Comparison of ENCODE assay signal across 22 cellular contexts in the genomic region with DNA sequence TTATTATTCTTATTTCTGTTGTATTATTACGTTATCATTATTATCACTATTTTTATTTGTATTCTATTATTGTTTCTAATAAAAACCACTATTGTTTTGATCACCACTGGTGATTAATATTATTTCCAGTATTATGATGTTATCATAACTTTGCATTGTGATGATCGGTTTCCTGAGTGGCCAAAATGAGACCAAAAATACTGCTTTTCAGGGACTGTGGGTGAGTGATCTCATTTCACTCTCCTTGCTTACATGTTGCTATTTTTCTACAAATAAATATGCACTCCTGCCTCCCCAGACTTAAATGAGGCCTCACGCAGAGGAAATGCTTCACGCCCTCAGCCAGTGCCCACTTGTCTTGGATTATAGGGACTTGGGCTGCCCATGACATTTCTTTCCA.
DNase-seq lines count a peak whose midpoint lies in the region; ATAC-seq and TF ChIP-seq lines count a peak whose summit lies in the region.
"Had no signal": no experiment of that assay in that cellular context is flagged by ENCODE, and none has a peak within 500 bp of the region (broad histone marks: within the 10 kb centered on the region; RNA-seq: fewer than 3 reads in every experiment).

No MANE protein-coding gene starts in this region.

- intact Hi-C loops in MCF 10A (cut with micrococcal nuclease): no loop called here
- intact Hi-C loops in mammary epithelial cell (cut with micrococcal nuclease): no loop called here
- intact Hi-C loops in sigmoid colon (cut with DNase I): no loop called here
- intact Hi-C loops in upper lobe of right lung (cut with DNase I): no loop called here
- intact Hi-C loops in right lobe of liver (cut with DNase I): no loop called here

- H3K4me3 Mint-ChIP-seq in MCF 10A (ENCODE audit: unreplicated experiment) (no peak overlapping the region), endodermal cell (no peak overlapping the region)
- no peak overlapping the region for H3K4me3 Mint-ChIP-seq in T-helper 2 cell treated with Interferon-gamma antibody and Interleukin-4, amounts not matched to agents 5 μg/mL and 100 μg/mL, for 36 hours
- H3K4me3 Mint-ChIP-seq: stimulated activated naive B cell treated with anti-CD40 and anti-IgM and Interleukin-4, amounts not matched to agents 10 μg/mL and 1 μg/mL and 100 μg/mL, for 72 hours had no signal

- H3K4me1 Mint-ChIP-seq in MCF 10A (ENCODE audit: insufficient read depth, unreplicated experiment) (peaks cover 5% of the 10 kb centered on the region), endodermal cell (peaks cover 21% of the 10 kb centered on the region)
- H3K4me1 Mint-ChIP-seq in T-helper 2 cell treated with Interferon-gamma antibody and Interleukin-4, amounts not matched to agents 5 μg/mL and 100 μg/mL, for 36 hours (ENCODE audit: low read depth): peaks cover 2% of the 10 kb centered on the region
- H3K4me1 Mint-ChIP-seq: stimulated activated naive B cell treated with anti-CD40 and anti-IgM and Interleukin-4, amounts not matched to agents 10 μg/mL and 1 μg/mL and 100 μg/mL, for 72 hours had no signal

- BruUV-seq in MCF 10A (replicated peaks; lab: Mats Ljungman, UMichigan) (TSS peak; percentile 7), mammary epithelial cell (replicated peaks; lab: Mats Ljungman, UMichigan) (no TSS peak)

- H3K27ac ChIP-seq in mammary epithelial cell (ENCODE audit: insufficient read depth, low read depth, low read length) (no peak overlapping the region), endodermal cell (ENCODE audit: low read depth, low read length) (no peak overlapping the region), sigmoid colon (peak overlapping the region in 3 of 4 donors; percentile 60 to 80 (median 73)), upper lobe of right lung (peak overlapping the region; percentile 7), right lobe of liver (no peak overlapping the region)
- H3K27ac ChIP-seq: SJCRH30 had no signal

- no peak overlapping the region for H2AFZ ChIP-seq in mammary epithelial cell (ENCODE audit: low read depth, low read length)

- dilution Hi-C loops in mammary epithelial cell (cut with HindIII; ENCODE audit: low sequenced_read_pairs): loop anchor here (5.0 kb wide), 1 partner anchor 33 kb away; no protein-coding TSS in a partner anchor

- H3K9ac ChIP-seq in mammary epithelial cell (ENCODE audit: insufficient read depth, low read length) (no peak overlapping the region), endodermal cell (ENCODE audit: extremely low read depth, low read length, poor library complexity, severe bottlenecking) (no peak overlapping the region)

- H3K4me3 ChIP-seq in mammary epithelial cell (replicated peaks in 1 of 3; ENCODE audit: insufficient read depth in 1 of 3, low read depth in 2 of 3, low read length in 3 of 3) (no peak overlapping the region), endodermal cell (ENCODE audit: low read length) (no peak overlapping the region), sigmoid colon (no peak overlapping the region), upper lobe of right lung (no peak overlapping the region), right lobe of liver (no peak overlapping the region)
- H3K4me3 ChIP-seq: A549, K562, SJCRH30 had no signal

- TF ChIP-seq EP300 in sigmoid colon (IDR thresholded peaks at IDR 0.05): no peak

- DNase-seq in MCF 10A (ENCODE audit: unreplicated experiment) (no peak), mammary epithelial cell (no peak), endodermal cell (no peak), sigmoid colon (no peak), upper lobe of right lung (no peak), GF-D8 (lab: John Stamatoyannopoulos, UW) (no peak), right lobe of liver (no peak)
- DNase-seq in T-helper 2 cell treated with Interferon-gamma antibody and Interleukin-4, amounts not matched to agents 5 μg/mL and 100 μg/mL, for 36 hours (ENCODE audit: low spot score): no peak
- DNase-seq: activated CD4-positive, alpha-beta T cell treated with anti-CD3 and anti-CD28 coated beads, Interleukin-2, amount 50 U/mL, for 4 hours; activated naive CD4-positive, alpha-beta T cell; activated T-cell treated with anti-CD3 and anti-CD28 coated beads for 4 hours; COR-L47; DND-41; head of caudate nucleus; NCI-H774; SJCRH30; stimulated activated naive B cell treated with anti-CD40 and anti-IgM and Interleukin-4, amounts not matched to agents 10 μg/mL and 1 μg/mL and 100 μg/mL, for 72 hours; T-helper 1 cell; trophoblast cell had no signal

- H3K36me3 ChIP-seq in mammary epithelial cell (ENCODE audit: insufficient read depth, low read length): peaks cover 29% of the 10 kb centered on the region
- peaks cover 23% of the 10 kb centered on the region for H3K36me3 ChIP-seq in endodermal cell (ENCODE audit: control insufficient read depth, insufficient read depth, low read length)
- H3K36me3 ChIP-seq in sigmoid colon: peaks cover 0 to 37% (median 19%) of the 10 kb centered on the region in 4 donors
- H3K36me3 ChIP-seq in upper lobe of right lung: peaks cover 60% of the 10 kb centered on the region
- no peaks in the 10 kb centered on the region for H3K36me3 ChIP-seq in right lobe of liver

- peaks cover 91% of the 10 kb centered on the region for H3K79me2 ChIP-seq in mammary epithelial cell (ENCODE audit: insufficient read depth, low read length)

- H3K27me3 ChIP-seq in mammary epithelial cell (ENCODE audit: insufficient read depth, low read length): no peaks in the 10 kb centered on the region
- H3K27me3 ChIP-seq in endodermal cell (ENCODE audit: control insufficient read depth, insufficient read depth, low read length, poor library complexity, severe bottlenecking): no peaks in the 10 kb centered on the region
- H3K27me3 ChIP-seq in sigmoid colon: no peaks in the 10 kb centered on the region
- no peaks in the 10 kb centered on the region for H3K27me3 ChIP-seq in upper lobe of right lung
- no peaks in the 10 kb centered on the region for H3K27me3 ChIP-seq in right lobe of liver
- H3K27me3 ChIP-seq: SJCRH30 had no signal

- TF ChIP-seq CTCF in MCF 10A (IDR thresholded peaks at IDR 0.05; ENCODE audit: unreplicated experiment) (no peak), mammary epithelial cell (conservative IDR thresholded peaks at IDR 0.05 in 1 of 2, IDR thresholded peaks at IDR 0.05 in 1 of 2; ENCODE audit: extremely low read depth in 1 of 2, insufficient read depth in 1 of 2, low read depth in 1 of 2, low read length in 2 of 2) (no peak), endodermal cell (conservative IDR thresholded peaks at IDR 0.05) (no peak), sigmoid colon (IDR thresholded peaks at IDR 0.05) (no peak), upper lobe of right lung (IDR thresholded peaks at IDR 0.05) (no peak), right lobe of liver (IDR thresholded peaks at IDR 0.05) (no peak)

- H3K4me2 ChIP-seq in mammary epithelial cell (ENCODE audit: insufficient read depth, low read depth, low read length): no peak overlapping the region
- H3K4me2 ChIP-seq: A549 had no signal

- CTCF ChIA-PET in MCF 10A (lab: Yijun Ruan, JAX): no interaction called here
- CTCF ChIA-PET in mammary epithelial cell (lab: Charles Lee; ENCODE audit: low non-redundant PET): no interaction called here

- H3K27ac Mint-ChIP-seq in MCF 10A (ENCODE audit: low read depth, unreplicated experiment) (no peak overlapping the region), endodermal cell (peak overlapping the region; percentile 44)
- H3K27ac Mint-ChIP-seq in T-helper 2 cell treated with Interferon-gamma antibody and Interleukin-4, amounts not matched to agents 5 μg/mL and 100 μg/mL, for 36 hours: no peak overlapping the region
- H3K27ac Mint-ChIP-seq: stimulated activated naive B cell treated with anti-CD40 and anti-IgM and Interleukin-4, amounts not matched to agents 10 μg/mL and 1 μg/mL and 100 μg/mL, for 72 hours had no signal

- ATAC-seq in upper lobe of right lung: no peak
- ATAC-seq in right lobe of liver: no peak
- ATAC-seq: A549; K562; sciatic nerve; stimulated activated naive B cell treated with anti-CD40 and anti-IgM and Interleukin-4, amounts not matched to agents 10 μg/mL and 1 μg/mL and 100 μg/mL, for 72 hours had no signal

- no peaks in the 10 kb centered on the region for H4K20me1 ChIP-seq in mammary epithelial cell (ENCODE audit: insufficient read depth, low read length)

- in situ Hi-C loops in mammary epithelial cell (cut with MboI; ENCODE audit: low sequenced_read_pairs in 2 of 2): loop anchor here (10.0 kb wide), 1 partner anchor 55 kb away; no protein-coding TSS in a partner anchor

- H3K9me3 ChIP-seq in mammary epithelial cell (replicated peaks; ENCODE audit: insufficient read depth, low read length) (peaks cover 4% of the 10 kb centered on the region), endodermal cell (ENCODE audit: control insufficient read depth, low read length) (peaks cover 14% of the 10 kb centered on the region), sigmoid colon (peaks cover 0 to 6% (median 2%) of the 10 kb centered on the region in 4 donors), upper lobe of right lung (no peaks in the 10 kb centered on the region), right lobe of liver (peaks cover 0 to 7% (median 0%) of the 10 kb centered on the region in 4 donors)

- TF ChIP-seq POLR2A in sigmoid colon (IDR thresholded peaks at IDR 0.05) (no peak), right lobe of liver (IDR thresholded peaks at IDR 0.05) (no peak)

- H3K9me3 Mint-ChIP-seq in MCF 10A (ENCODE audit: unreplicated experiment) (no peaks in the 10 kb centered on the region), endodermal cell (peaks cover 19% of the 10 kb centered on the region)
- peaks cover 19% of the 10 kb centered on the region for H3K9me3 Mint-ChIP-seq in T-helper 2 cell treated with Interferon-gamma antibody and Interleukin-4, amounts not matched to agents 5 μg/mL and 100 μg/mL, for 36 hours

- POLR2A ChIA-PET in MCF 10A (lab: Yijun Ruan, JAX): interaction anchor here (1.5 kb wide), 1 partner anchor 19 kb away, joined by 3 read pairs; no protein-coding TSS in a partner anchor

- peaks cover 14% of the 10 kb centered on the region for H3K4me1 ChIP-seq in mammary epithelial cell (ENCODE audit: insufficient read depth, low read length)
- no peaks in the 10 kb centered on the region for H3K4me1 ChIP-seq in endodermal cell (ENCODE audit: control insufficient read depth, insufficient read depth, low read length)
- H3K4me1 ChIP-seq in sigmoid colon: peaks cover 0 to 57% (median 38%) of the 10 kb centered on the region in 4 donors
- H3K4me1 ChIP-seq in upper lobe of right lung: peaks cover 30% of the 10 kb centered on the region
- H3K4me1 ChIP-seq in right lobe of liver: no peaks in the 10 kb centered on the region

- H3K36me3 Mint-ChIP-seq in MCF 10A (ENCODE audit: insufficient read depth, unreplicated experiment) (peaks cover 91% of the 10 kb centered on the region), endodermal cell (ENCODE audit: low read depth) (peaks cover 34% of the 10 kb centered on the region)
- peaks cover 23% of the 10 kb centered on the region for H3K36me3 Mint-ChIP-seq in T-helper 2 cell treated with Interferon-gamma antibody and Interleukin-4, amounts not matched to agents 5 μg/mL and 100 μg/mL, for 36 hours (ENCODE audit: low read depth)

- H3K27me3 Mint-ChIP-seq in MCF 10A (ENCODE audit: insufficient read depth, unreplicated experiment) (no peaks in the 10 kb centered on the region), endodermal cell (ENCODE audit: insufficient read depth) (no peaks in the 10 kb centered on the region)
- no peaks in the 10 kb centered on the region for H3K27me3 Mint-ChIP-seq in T-helper 2 cell treated with Interferon-gamma antibody and Interleukin-4, amounts not matched to agents 5 μg/mL and 100 μg/mL, for 36 hours (ENCODE audit: low read depth)

- WGBS in mammary epithelial cell (ENCODE audit: low coverage, missing lambda C conversion rate): 95% methylated on average over 4 of the region's 4 CpGs
- 94 to 95% methylated on average over 3 of the region's 4 CpGs for WGBS in endodermal cell (ENCODE audit: insufficient coverage in 1 of 2, insufficient read length in 1 of 2), 2 experiments
- 92% methylated on average over 4 of the region's 4 CpGs for WGBS in sigmoid colon, 2 donors
- WGBS in right lobe of liver (ENCODE audit: insufficient coverage, low coverage, low lambda C conversion rate, missing lambda C conversion rate): 75% methylated on average over 4 of the region's 4 CpGs

Comparison
In these comparisons a context has a peak if more than half of its experiments do, and no peak if none do; other contexts are left out.
1. H3K27ac ChIP-seq: peak in sigmoid colon (3 of 4) and upper lobe of right lung (single experiment); none in mammary epithelial cell (single experiment), endodermal cell (single experiment) and right lobe of liver (0 of 3).